22 cellular contexts compared by ENCODE assay signal in the genomic region with DNA sequence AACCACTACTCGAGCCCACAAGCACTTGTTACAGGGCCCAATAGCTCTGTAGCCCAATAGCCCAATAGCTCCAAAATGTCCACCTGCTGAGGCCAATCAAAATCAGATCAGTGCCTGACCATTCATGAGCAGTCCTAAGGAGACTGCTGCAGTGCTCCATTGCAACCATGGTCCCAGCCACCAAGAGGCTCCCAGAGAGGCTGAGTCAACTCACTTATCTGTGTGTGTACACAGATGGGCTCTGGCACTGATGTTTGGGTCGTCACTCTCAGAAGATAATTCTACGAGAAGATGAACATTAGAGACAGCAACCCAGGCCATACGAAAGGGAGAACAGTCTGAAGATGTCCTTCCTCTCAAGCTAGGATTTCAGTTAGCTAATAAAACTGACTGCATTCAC.
"Had no signal": no experiment of that assay in that cellular context is flagged by ENCODE, and none has a peak within 500 bp of the region (broad histone marks: within the 10 kb centered on the region; RNA-seq: fewer than 3 reads in every experiment).

No MANE protein-coding gene starts in this region.

- H3K4me2 ChIP-seq: hepatocyte, neural progenitor cell had no signal

- H3K27me3 ChIP-seq: foreskin keratinocyte, gastroesophageal sphincter, heart left ventricle, hepatocyte, neural progenitor cell, right atrium auricular region, sigmoid colon, spleen, transverse colon, upper lobe of right lung, uterus had no signal

- H3K27ac ChIP-seq: foreskin keratinocyte, gastroesophageal sphincter, heart left ventricle, hepatocyte, neural progenitor cell, parathyroid adenoma, right atrium auricular region, sigmoid colon, skin epidermis, spleen, thoracic aorta, transverse colon, upper lobe of right lung, uterus had no signal

- H3K4me1 ChIP-seq: foreskin keratinocyte, parathyroid adenoma, spleen had no signal

- H3K9me3 ChIP-seq: gastroesophageal sphincter, mucosa of descending colon, right atrium auricular region, sigmoid colon, spleen, thoracic aorta, transverse colon, upper lobe of right lung, uterus had no signal

- H3K36me3 ChIP-seq: gastroesophageal sphincter, heart left ventricle, neural progenitor cell, right atrium auricular region, sigmoid colon, spleen, thoracic aorta, transverse colon, upper lobe of right lung, uterus had no signal

- H3K79me2 ChIP-seq: hepatocyte, parathyroid adenoma had no signal

- H2AFZ ChIP-seq: hepatocyte, neural progenitor cell, parathyroid adenoma had no signal

- H3K9ac ChIP-seq: neural progenitor cell, parathyroid adenoma had no signal

- H3K4me3 ChIP-seq: gastroesophageal sphincter, heart left ventricle, hepatocyte, lung, mucosa of descending colon, neural progenitor cell, right atrium auricular region, sigmoid colon, skin epidermis, spleen, thoracic aorta, transverse colon, upper lobe of right lung, uterus had no signal

- DNase-seq: cortex of kidney; effector CD4-positive, alpha-beta T cell; foreskin keratinocyte; heart left ventricle; kidney; mucosa of descending colon; naive thymus-derived CD4-positive, alpha-beta T cell; sigmoid colon; spleen; stimulated activated CD4-positive, alpha-beta T cell treated with anti-CD3 and anti-CD28 coated beads, Interleukin-4, amount 100 ng/mL, for 4 hours; stimulated activated naive B cell treated with anti-CD40 and anti-IgM and Interleukin-4, amounts not matched to agents 10 μg/mL and 1 μg/mL and 100 μg/mL, for 72 hours; transverse colon; upper lobe of right lung; uterus had no signal

- FAIRE-seq: kidney had no signal
